Comparison of ENCODE assay signal across 12 cellular contexts in genomic region chr4:105605493-105605892, GRCh38. TPM values are rescaled to one million over a fixed set of nuclear protein-coding genes. Genes with fewer than 3 reads are reported as not detected.
DNase-seq lines count a peak whose midpoint lies in the region; ATAC-seq and TF ChIP-seq lines count a peak whose summit lies in the region.
"Had no signal": no experiment of that assay in that cellular context is flagged by ENCODE, and none has a peak within 500 bp of the region (broad histone marks: within the 10 kb centered on the region; RNA-seq: fewer than 3 reads in every experiment).

No MANE protein-coding gene starts in this region.

- ATAC-seq in HG02870 (IDR thresholded peaks at IDR 0.05; ENCODE audit: unreplicated experiment) = peak; percentile 55
- ATAC-seq in body of pancreas = peak; percentile 55
- ATAC-seq in GM18909 (IDR thresholded peaks at IDR 0.05; ENCODE audit: poor library complexity, unreplicated experiment) = no peak

- H4K20me1 ChIP-seq in neural progenitor cell (ENCODE audit: low read depth) = no peaks in the 10 kb centered on the region

- H3K27ac ChIP-seq in body of pancreas (peak overlapping the region in 2 of 4 donors; percentile 24 to 47), neural progenitor cell (peak overlapping the region; percentile 9)
- H3K27ac ChIP-seq in effector memory CD4-positive, alpha-beta T cell (ENCODE audit: insufficient read depth, low read length, poor library complexity, severe bottlenecking) = no peak overlapping the region

- peaks cover 18% of the 10 kb centered on the region for H3K4me1 ChIP-seq in body of pancreas
- H3K4me1 ChIP-seq in neural progenitor cell = peaks cover 31% of the 10 kb centered on the region
- H3K4me1 ChIP-seq in effector memory CD4-positive, alpha-beta T cell (ENCODE audit: control insufficient read depth, insufficient read depth, low read length, poor library complexity, severe bottlenecking) = no peaks in the 10 kb centered on the region

- TF ChIP-seq CTCF in body of pancreas (IDR thresholded peaks at IDR 0.05) (no peak), neural progenitor cell (IDR thresholded peaks at IDR 0.05) (no peak), GM20000 (IDR thresholded peaks at IDR 0.05; ENCODE audit: extremely low read depth, missing control alignments) (no peak), type B pancreatic cell (conservative IDR thresholded peaks at IDR 0.05) (no peak)

- WGBS in body of pancreas, 2 donors = 0 to 4% methylated on average over 1 of the region's 1 CpG

- no peak overlapping the region for H3K27ac Mint-ChIP-seq in neural progenitor cell
- H3K27ac Mint-ChIP-seq in type B pancreatic cell = no peak overlapping the region
- H3K27ac Mint-ChIP-seq: HFFc6 had no signal

- no peak overlapping the region for H2AFZ ChIP-seq in neural progenitor cell (replicated peaks)

- H3K36me3 Mint-ChIP-seq in neural progenitor cell = no peaks in the 10 kb centered on the region
- no peaks in the 10 kb centered on the region for H3K36me3 Mint-ChIP-seq in type B pancreatic cell

- H3K27me3 ChIP-seq in body of pancreas (no peaks in the 10 kb centered on the region), neural progenitor cell (no peaks in the 10 kb centered on the region)
- H3K27me3 ChIP-seq in effector memory CD4-positive, alpha-beta T cell (replicated peaks; ENCODE audit: control insufficient read depth, insufficient read depth, low read length, poor library complexity, severe bottlenecking) = no peaks in the 10 kb centered on the region

- H3K4me3 Mint-ChIP-seq in neural progenitor cell (no peak overlapping the region), type B pancreatic cell (no peak overlapping the region)
- H3K4me3 Mint-ChIP-seq: HFFc6 had no signal

- intact Hi-C loops in body of pancreas (cut with DNase I) = no loop called here

- H3K79me2 ChIP-seq in neural progenitor cell (ENCODE audit: low read depth) = no peaks in the 10 kb centered on the region

- H3K9me3 ChIP-seq in body of pancreas = no peaks in the 10 kb centered on the region
- no peaks in the 10 kb centered on the region for H3K9me3 ChIP-seq in neural progenitor cell (ENCODE audit: low read depth)
- no peaks in the 10 kb centered on the region for H3K9me3 ChIP-seq in effector memory CD4-positive, alpha-beta T cell (ENCODE audit: control insufficient read depth, low read length)

- H3K9ac ChIP-seq in neural progenitor cell = no peak overlapping the region

- H3F3A ChIP-seq in neural progenitor cell (ENCODE audit: low read depth) = peaks cover 15% of the 10 kb centered on the region

- no peak for TF ChIP-seq POLR2A in body of pancreas (IDR thresholded peaks at IDR 0.05)

- peak overlapping the region; percentile 0 for H3K4me2 ChIP-seq in neural progenitor cell

- DNase-seq in NCI-H748 (lab: John Stamatoyannopoulos, UW; ENCODE audit: unreplicated experiment) (peak; percentile 54), body of pancreas (peak in 1 of 4 donors; percentile 14), neural progenitor cell (ENCODE audit: low spot score) (no peak), GM20000 (ENCODE audit: low spot score) (no peak), type B pancreatic cell (ENCODE audit: extremely low spot score, unreplicated experiment) (no peak)
- no peak for DNase-seq in effector memory CD4-positive, alpha-beta T cell
- DNase-seq: DMS79 treated with DMSO at 0.1 percent for 48 hours, HFFc6 had no signal

- H3K4me3 ChIP-seq in body of pancreas = no peak overlapping the region
- H3K4me3 ChIP-seq in neural progenitor cell = no peak overlapping the region
- no peak overlapping the region for H3K4me3 ChIP-seq in effector memory CD4-positive, alpha-beta T cell (ENCODE audit: insufficient read depth, low read depth, low read length, poor library complexity, severe bottlenecking)

- H3K9me3 Mint-ChIP-seq in neural progenitor cell (peaks cover 5% of the 10 kb centered on the region), type B pancreatic cell (no peaks in the 10 kb centered on the region)
- H3K9me3 Mint-ChIP-seq: HFFc6 had no signal

- H3K27me3 Mint-ChIP-seq in neural progenitor cell (ENCODE audit: insufficient read depth, low read depth) (peaks cover 3% of the 10 kb centered on the region), type B pancreatic cell (no peaks in the 10 kb centered on the region)

- no peaks in the 10 kb centered on the region for H3K36me3 ChIP-seq in body of pancreas (replicated peaks in 1 of 2; ENCODE audit: insufficient read depth in 1 of 2, low read depth in 2 of 2)
- H3K36me3 ChIP-seq in neural progenitor cell = no peaks in the 10 kb centered on the region
- H3K36me3 ChIP-seq in effector memory CD4-positive, alpha-beta T cell (ENCODE audit: control insufficient read depth, insufficient read depth, low read length) = no peaks in the 10 kb centered on the region

- H3K4me1 Mint-ChIP-seq in neural progenitor cell (peaks cover 3% of the 10 kb centered on the region), type B pancreatic cell (ENCODE audit: unreplicated experiment) (no peaks in the 10 kb centered on the region)

RNA-seq across cellular contexts. Expression of gene ARHGEF38, which starts 53.1 kb away (rescaled TPM):
- total RNA-seq in body of pancreas (10 to 100 TPM; 22.4 to 24.6 TPM), neural progenitor cell (ENCODE audit: low replicate concordance) (0.28 and 0.37 TPM in 2 replicates), type B pancreatic cell (ENCODE audit: low replicate concordance) (1.6 and 2.4 TPM in 2 replicates)
- total RNA-seq: HFFc6, mononuclear cell, skeletal muscle tissue had no signal
